9 cellular contexts compared by ENCODE assay signal in genomic region chr19:15264061-15264932, GRCh38. TPM values are rescaled to one million over a fixed set of nuclear protein-coding genes. Genes with fewer than 3 reads are reported as not detected.
A peak's percentile ranks its signal among the peaks of the same experiment; 100 is the strongest.
DNase-seq lines count a peak whose midpoint lies in the region; ATAC-seq, FAIRE-seq and TF ChIP-seq lines count a peak whose summit lies in the region.
"Had no signal": no experiment of that assay in that cellular context is flagged by ENCODE, and none has a peak within 500 bp of the region (broad histone marks: within the 10 kb centered on the region; RNA-seq: fewer than 3 reads in every experiment).

No MANE protein-coding gene starts in this region.

- intact Hi-C loops in dorsolateral prefrontal cortex (cut with DNase I) = loop anchor here (2.0 to 5.0 kb wide), 6 partner anchors 69 to 293 kb away; partner anchors contain the start of genes AKAP8 (in 2 of the 2) and BRD4 (in 1 of the 2)

- H3K27me3 ChIP-seq in dorsolateral prefrontal cortex = no peaks in the 10 kb centered on the region

- FAIRE-seq in GM12891 (lab: Jason Lieb, UNC) = peak; percentile 90
- FAIRE-seq: islet of Langerhans had no signal

- H3K4me3 ChIP-seq in dorsolateral prefrontal cortex = peak overlapping the region in 11 of 59 donors; percentile 1 to 25 (median 10)

- TF ChIP-seq CTCF in dorsolateral prefrontal cortex (IDR thresholded peaks at IDR 0.05 in 54 of 56, conservative IDR thresholded peaks at IDR 0.05 in 2 of 56; ENCODE audit: low read depth in 1 of 56, partially characterized antibody in 56 of 56) = peak; percentile 65 to 95 (median 86)

- no peak for ATAC-seq in GM21825 (IDR thresholded peaks at IDR 0.05; ENCODE audit: unreplicated experiment)

- TF ChIP-seq POLR2A in GM12891 (IDR thresholded peaks at IDR 0.05; ENCODE audit: low read depth, low read length) = no peak

- H3K27ac ChIP-seq in dorsolateral prefrontal cortex = peak overlapping the region in 54 of 59 donors; percentile 3 to 91 (median 75)

- DNase-seq in GM12891 (ENCODE audit: insufficient read length, low spot score) (peak; percentile 78), NCI-H2107 treated with DMSO at 0.1 percent for 48 hours (lab: John Stamatoyannopoulos, UW; ENCODE audit: unreplicated experiment) (peak; percentile 19), dorsolateral prefrontal cortex (peak; percentile 69 to 81 (median 78)), lung microvascular endothelial cell (ENCODE audit: low read depth in 2 of 2) (peak; percentile 65 to 80), KG1 (lab: John Stamatoyannopoulos, UW) (no peak)
- DNase-seq in activated CD4-positive, alpha-beta T cell treated with anti-CD3 and anti-CD28 coated beads, Interleukin-2, amount 50 U/mL, for 48 hours = peak; percentile 80 to 85
- peak; percentile 60 for DNase-seq in stimulated activated CD8-positive, alpha-beta memory T cell treated with anti-CD3 and anti-CD28 coated beads, Interleukin-12 subunit alpha, Interleukin-12 subunit beta, amount 100 ng/mL, for 1 hour (ENCODE audit: low read depth)

TF ChIP-seq in GM12891, 5 proteins besides CTCF, POLR2A, EP300 and RAD21:
- no peak for TF ChIP-seq POLR2AphosphoS5 (IDR thresholded peaks at IDR 0.05; ENCODE audit: low read depth, low read length)
- no peak for TF ChIP-seq PAX5 (IDR thresholded peaks at IDR 0.05; ENCODE audit: insufficient read depth, low read length, severe bottlenecking)
- TF ChIP-seq TAF1 (IDR thresholded peaks at IDR 0.05; ENCODE audit: low read depth, low read length) = no peak
- no peak for TF ChIP-seq POU2F2 (IDR thresholded peaks at IDR 0.05; ENCODE audit: low read depth, low read length)
- no peak for TF ChIP-seq SPI1 (IDR thresholded peaks at IDR 0.05; ENCODE audit: low read depth, low read length)
TF ChIP-seq in GM12891: peak in this region for 0.

RNA-seq across cellular contexts. Expression of gene EPHX3, which starts 32.0 kb away (rescaled TPM):
- polyA plus RNA-seq in GM12891 (2012; ENCODE audit: low read depth, missing spikeins) = 0.14 TPM
- total RNA-seq in dorsolateral prefrontal cortex = 1 to 10 TPM in 1 of 120 experiments, under 1 TPM in 39, not detected in 80; 0.20 to 1.3 (median 0.42) TPM
- under 0.01 TPM in 1 of 2 replicates, not detected in the other for total RNA-seq in lung microvascular endothelial cell
